Comparison of ENCODE assay signal across 22 cellular contexts in the genomic region with DNA sequence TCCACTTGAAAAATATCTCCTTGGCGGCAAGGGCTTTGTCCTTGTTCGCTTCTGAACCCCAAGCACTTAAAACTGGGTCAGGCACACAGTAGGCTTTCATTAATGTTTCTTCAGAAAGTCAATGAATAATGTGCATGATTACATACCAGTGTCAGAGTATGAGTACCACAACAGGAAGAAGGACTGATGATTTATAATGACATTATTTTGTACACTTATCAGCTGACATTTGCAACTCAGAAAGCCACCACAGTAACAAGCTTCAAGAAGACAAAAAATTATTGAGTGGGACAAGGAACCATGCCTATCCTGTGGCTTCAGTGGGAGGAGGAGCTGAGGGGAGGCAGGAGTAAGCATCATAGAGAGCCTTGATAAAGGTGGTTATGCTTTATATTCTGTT.
"Had no signal": no experiment of that assay in that cellular context is flagged by ENCODE, and none has a peak within 500 bp of the region (broad histone marks: within the 10 kb centered on the region; RNA-seq: fewer than 3 reads in every experiment).

No MANE protein-coding gene starts in this region.

- H3K27ac Mint-ChIP-seq: IgD-negative memory B cell had no signal

- DNase-seq: Kasumi-1, MV-4-11, NCI-H1048, NCI-H1105, NCI-H1417, NCI-H1436 treated with DMSO at 0.1 percent for 48 hours, NCI-H1694, NCI-H187 treated with DMSO at 0.1 percent for 48 hours, NCI-H2029 treated with DMSO at 0.1 percent for 48 hours, NCI-H226, NCI-H510A, NCI-H524 treated with DMSO at 0.1 percent for 48 hours, NCI-H774, PC-3, SHP77 treated with DMSO at 0.1 percent for 48 hours, SJCRH30 had no signal

- H3K4me3 Mint-ChIP-seq: IgD-negative memory B cell had no signal

- FAIRE-seq: HTR-8/SVneo, K562 had no signal

- H3K9me3 Mint-ChIP-seq: IgD-negative memory B cell had no signal

- H3K27me3 Mint-ChIP-seq: IgD-negative memory B cell had no signal

- H3K4me3 ChIP-seq: K562, SJCRH30 had no signal

- H3K27me3 ChIP-seq: SJCRH30 had no signal

- ATAC-seq: K562, Panc1, PC-3, Right ventricle myocardium inferior, SK-N-SH treated with all-trans-retinoic acid at 6 μM for 48 hours had no signal
